Comparison of ENCODE assay signal across 8 cellular contexts in genomic region chr19:47600246-47601179, GRCh38. TPM values are rescaled to one million over a fixed set of nuclear protein-coding genes. Genes with fewer than 3 reads are reported as not detected.
A peak's percentile ranks its signal among the peaks of the same experiment; 100 is the strongest.
DNase-seq lines count a peak whose midpoint lies in the region; ATAC-seq and TF ChIP-seq lines count a peak whose summit lies in the region.

No MANE protein-coding gene starts in this region.

- peak overlapping the region; percentile 57 to 71 (median 61) for H3K4me3 ChIP-seq in esophagus muscularis mucosa
- H3K4me3 ChIP-seq in muscle layer of duodenum (ENCODE audit: low read depth in 1 of 2, low read length in 2 of 2), result peak overlapping the region; percentile 67 to 70

- peak; percentile 85 for TF ChIP-seq POLR2A in esophagus muscularis mucosa (IDR thresholded peaks at IDR 0.05; ENCODE audit: low read depth)

- H3K27ac ChIP-seq in esophagus muscularis mucosa (replicated peaks in 1 of 4) (peak overlapping the region; percentile 87 to 91 (median 88)), muscle layer of duodenum (ENCODE audit: low read length) (peak overlapping the region; percentile 84)

- H3K9me3 ChIP-seq in esophagus muscularis mucosa (no peaks in the 10 kb centered on the region), muscle layer of duodenum (ENCODE audit: control insufficient read depth in 1 of 2, low read length in 2 of 2) (no peaks in the 10 kb centered on the region)

- H3K36me3 ChIP-seq in esophagus muscularis mucosa (no peaks in the 10 kb centered on the region), muscle layer of duodenum (ENCODE audit: control insufficient read depth in 1 of 2, insufficient read depth in 2 of 2, low read length in 2 of 2) (no peaks in the 10 kb centered on the region)

- H3K4me1 ChIP-seq in esophagus muscularis mucosa (peaks cover 17 to 29% (median 27%) of the 10 kb centered on the region in 4 donors), muscle layer of duodenum (ENCODE audit: control insufficient read depth in 1 of 2, insufficient read depth in 2 of 2, low read length in 2 of 2) (peaks cover 0 to 4% of the 10 kb centered on the region in 2 donors)

- TF ChIP-seq CTCF in esophagus muscularis mucosa (IDR thresholded peaks at IDR 0.05), result peak in 1 of 3 experiments; percentile 5

- H3K27me3 ChIP-seq in esophagus muscularis mucosa, result no peaks in the 10 kb centered on the region
- H3K27me3 ChIP-seq in muscle layer of duodenum (ENCODE audit: low read depth, low read length), result no peaks in the 10 kb centered on the region

- WGBS in esophagus muscularis mucosa, result 8% methylated on average over 33 of the region's 77 CpGs

- intact Hi-C loops in esophagus muscularis mucosa (cut with DNase I), result no loop called here

- DNase-seq in DMS79 (lab: John Stamatoyannopoulos, UW) (peak; percentile 98), KG1 (lab: John Stamatoyannopoulos, UW) (peak; percentile 98), esophagus muscularis mucosa (ENCODE audit: extremely low spot score) (peak; percentile 100)
- peak; percentile 100 for DNase-seq in activated T-cell treated with anti-CD3 and anti-CD28 coated beads, Interleukin-2, amount 50 U/mL, for 48 hours
- peak; percentile 99 for DNase-seq in stimulated activated CD8-positive, alpha-beta memory T cell treated with anti-CD3 and anti-CD28 coated beads, Interleukin-7, amount 100 ng/mL, for 24 hours (ENCODE audit: low read depth)

- peak; percentile 91 for ATAC-seq in GM21737 (IDR thresholded peaks at IDR 0.05; ENCODE audit: unreplicated experiment)

- TF ChIP-seq EP300 in esophagus muscularis mucosa (IDR thresholded peaks at IDR 0.05), result no peak

TF ChIP-seq in PFSK-1, 5 proteins besides CTCF, POLR2A, EP300 and RAD21:
- peak; percentile 89 for TF ChIP-seq FOXP2 (optimal IDR thresholded peaks at IDR 0.05; ENCODE audit: borderline replicate concordance, extremely low read depth, extremely low read length, insufficient read depth)
- peak; percentile 92 for TF ChIP-seq POLR2AphosphoS5 (IDR thresholded peaks at IDR 0.05; ENCODE audit: low read depth, low read length)
- TF ChIP-seq REST (IDR thresholded peaks at IDR 0.05; ENCODE audit: insufficient read depth in 1 of 2, low read depth in 2 of 2, low read length in 2 of 2), result peak in 1 of 2 experiments; percentile 59; a peak in 1 of 4 replicates
- TF ChIP-seq SIN3A (IDR thresholded peaks at IDR 0.05; ENCODE audit: borderline replicate concordance, insufficient read depth, low read length), result no peak
- peak; percentile 81 for TF ChIP-seq TAF1 (IDR thresholded peaks at IDR 0.05; ENCODE audit: borderline replicate concordance, insufficient read depth, low read length)

RNA-seq across cellular contexts. Expression of gene BICRA, which starts 8.4 kb away (rescaled TPM):
- polyA plus RNA-seq in PFSK-1 (2012; ENCODE audit: insufficient read length, low read depth), result 8.4 TPM
- total RNA-seq in esophagus muscularis mucosa, result 10 to 100 TPM; 10.9 to 15.0 (median 13.8) TPM

RNA-seq across cellular contexts. Expression of gene ZNF541, which starts 27.6 kb away (rescaled TPM):
- 0.18 TPM for polyA plus RNA-seq in PFSK-1 (2012; ENCODE audit: insufficient read length, low read depth)
- under 1 TPM in 3 of 4 donors, not detected in 1; 0.17 to 0.23 (median 0.19) TPM for total RNA-seq in esophagus muscularis mucosa

Comparison
In these comparisons a context has a peak if more than half of its experiments do, and no peak if none do; other contexts are left out.
1. Peak in every context shown above with its lines: DNase-seq, ATAC-seq, H3K4me3 ChIP-seq and H3K27ac ChIP-seq.